ENCODE assay signal across 19 cellular contexts in the genomic region with DNA sequence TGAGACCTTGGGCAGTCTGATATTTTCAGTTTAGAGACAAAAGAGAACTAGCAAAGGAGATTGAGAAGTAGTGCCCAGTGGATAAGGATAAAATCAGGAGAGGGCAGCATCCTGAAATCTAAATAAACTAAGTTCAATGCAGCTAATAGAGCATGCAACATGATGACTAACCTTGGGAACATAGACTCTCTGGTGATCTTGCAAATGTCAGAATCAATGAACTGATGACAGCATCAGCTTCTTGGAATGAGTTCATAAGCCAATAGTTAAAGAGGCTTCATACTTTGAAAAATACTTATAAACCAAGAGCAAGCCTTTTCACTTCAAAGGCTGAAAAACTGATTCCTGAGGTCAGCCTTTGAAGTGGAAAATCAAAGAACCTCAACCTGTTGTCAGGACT. TPM values are rescaled to one million over a fixed set of nuclear protein-coding genes. Genes with fewer than 3 reads are reported as not detected.
A peak's percentile ranks its signal among the peaks of the same experiment; 100 is the strongest.
DNase-seq lines count a peak whose midpoint lies in the region; ATAC-seq and TF ChIP-seq lines count a peak whose summit lies in the region.
"Had no signal": no experiment of that assay in that cellular context is flagged by ENCODE, and none has a peak within 500 bp of the region (broad histone marks: within the 10 kb centered on the region; RNA-seq: fewer than 3 reads in every experiment).

No MANE protein-coding gene starts in this region.

- H3K9me3 ChIP-seq in vagina: no peaks in the 10 kb centered on the region

- peaks cover 11% of the 10 kb centered on the region for H3K4me1 Mint-ChIP-seq in HFFc6 (ENCODE audit: low read depth)

- no peaks in the 10 kb centered on the region for H3K9me3 Mint-ChIP-seq in HFFc6
- H3K9me3 Mint-ChIP-seq: CD4-positive, alpha-beta memory T cell; H9 had no signal

- DNase-seq in BJ (ENCODE audit: low read depth): peak; percentile 4
- DNase-seq in HFFc6: peak; percentile 30
- peak; percentile 4 for DNase-seq in epithelial cell of esophagus (ENCODE audit: low read depth)
- DNase-seq in kidney epithelial cell (ENCODE audit: low read depth): peak; percentile 4
- no peak for DNase-seq in foreskin keratinocyte
- no peak for DNase-seq in NCI-H2107 treated with DMSO at 0.1 percent for 48 hours (lab: John Stamatoyannopoulos, UW; ENCODE audit: unreplicated experiment)
- no peak for DNase-seq in vagina (ENCODE audit: extremely low spot score in 2 of 2)
- DNase-seq in UCSD-AML1 (lab: John Stamatoyannopoulos, UW; ENCODE audit: unreplicated experiment): no peak
- DNase-seq: CD4-positive, alpha-beta memory T cell; DMS79 treated with DMSO at 0.1 percent for 48 hours; GF-D8; H9; KBM-7; NCI-H345; NCI-H526 treated with DMSO at 0.1 percent for 48 hours; SIG-M5 had no signal

- POLR2A ChIA-PET in BJ (lab: Charles Lee): no interaction called here

- no peak for TF ChIP-seq POLR2A in vagina (IDR thresholded peaks at IDR 0.05)

- TF ChIP-seq CTCF in BJ (IDR thresholded peaks at IDR 0.05; ENCODE audit: insufficient read depth, low read depth, low read length) (no peak), HFFc6 (IDR thresholded peaks at IDR 0.05) (no peak), epithelial cell of esophagus (IDR thresholded peaks at IDR 0.05; ENCODE audit: insufficient read depth, low read depth, low read length, missing control alignments) (no peak), kidney epithelial cell (IDR thresholded peaks at IDR 0.05; ENCODE audit: insufficient read depth, low read length, poor library complexity, severe bottlenecking) (no peak), foreskin keratinocyte (conservative IDR thresholded peaks at IDR 0.05) (no peak), vagina (IDR thresholded peaks at IDR 0.05) (no peak)

- H3K27me3 ChIP-seq in BJ (ENCODE audit: control insufficient read depth, insufficient read depth, low read length) (no peaks in the 10 kb centered on the region), kidney epithelial cell (ENCODE audit: control insufficient read depth, insufficient read depth, low read length) (no peaks in the 10 kb centered on the region), foreskin keratinocyte (no peaks in the 10 kb centered on the region), vagina (no peaks in the 10 kb centered on the region)

- no peak overlapping the region for H3K4me3 Mint-ChIP-seq in HFFc6
- H3K4me3 Mint-ChIP-seq: B cell; CD4-positive, alpha-beta memory T cell; H9 had no signal

- CTCF ChIA-PET in BJ (lab: Yijun Ruan, JAX): no interaction called here

- H3K36me3 ChIP-seq in BJ (ENCODE audit: control insufficient read depth, insufficient read depth, low read length) (no peaks in the 10 kb centered on the region), kidney epithelial cell (ENCODE audit: control insufficient read depth, insufficient read depth, low read length) (no peaks in the 10 kb centered on the region), vagina (peaks cover 0 to 4% of the 10 kb centered on the region in 2 donors)

- no peaks in the 10 kb centered on the region for H3K4me1 ChIP-seq in foreskin keratinocyte
- no peaks in the 10 kb centered on the region for H3K4me1 ChIP-seq in vagina

- H3K4me3 ChIP-seq in BJ (ENCODE audit: low read depth, low read length) (no peak overlapping the region), epithelial cell of esophagus (ENCODE audit: low read length) (no peak overlapping the region), kidney epithelial cell (ENCODE audit: low read depth, low read length) (no peak overlapping the region), vagina (no peak overlapping the region)

- H3K27ac ChIP-seq in foreskin keratinocyte (no peak overlapping the region), vagina (no peak overlapping the region)
- H3K27ac ChIP-seq: HL-60 had no signal

- no peak overlapping the region for H3K27ac Mint-ChIP-seq in HFFc6
- H3K27ac Mint-ChIP-seq: B cell, H9 had no signal

- intact Hi-C loops in vagina (cut with DNase I): no loop called here

- H3K27me3 Mint-ChIP-seq in HFFc6 (ENCODE audit: insufficient read depth): no peaks in the 10 kb centered on the region
- H3K27me3 Mint-ChIP-seq: B cell; CD4-positive, alpha-beta memory T cell had no signal

- no peak for ATAC-seq in foreskin keratinocyte

- H3K36me3 Mint-ChIP-seq in HFFc6 (ENCODE audit: low read depth): peaks cover 7% of the 10 kb centered on the region; the same call in 1 of the 2 replicates

RNA-seq across cellular contexts. Expression of a gene that starts 8.2 kb away (rescaled TPM):
- polyA plus RNA-seq in BJ (2011; rRNA removed): 0.33 and 0.48 TPM in 2 replicates
- polyA minus RNA-seq in BJ (2011; rRNA and poly(A)+ RNA removed): 7.5 and 9.2 TPM in 2 replicates
- total RNA-seq in HFFc6 (2021; fragmentation: NEBNext Ultra II Directional; extraction: Animal tissue kit (Norgen Biotek cat#: 25700)): under 1 TPM; 0.28 to 0.97 (median 0.52) TPM
- 1.6 TPM in 1 of 2 replicates, not detected in the other for total RNA-seq in kidney epithelial cell
- total RNA-seq in foreskin keratinocyte: 0.49 and 0.61 TPM in 2 replicates
- not detected in 2 replicates for polyA plus RNA-seq in foreskin keratinocyte
- 6.4 TPM for total RNA-seq in vagina
- polyA plus RNA-seq: CD4-positive, alpha-beta memory T cell had no signal

RNA-seq across cellular contexts. Expression of a gene that starts 16.1 kb away (rescaled TPM):
- polyA plus RNA-seq in BJ (2011; rRNA removed): 0.29 and 0.64 TPM in 2 replicates
- polyA minus RNA-seq in BJ (2011; rRNA and poly(A)+ RNA removed): 1.9 and 2.4 TPM in 2 replicates
- under 1 TPM; 0.18 to 0.47 (median 0.31) TPM for total RNA-seq in HFFc6 (2021; fragmentation: NEBNext Ultra II Directional; extraction: Animal tissue kit (Norgen Biotek cat#: 25700))
- 0.41 and 1.0 TPM in 2 replicates for total RNA-seq in kidney epithelial cell
- 0.21 and 0.44 TPM in 2 replicates for total RNA-seq in foreskin keratinocyte
- polyA plus RNA-seq in foreskin keratinocyte: 0.08 TPM in 1 of 2 replicates, not detected in the other
- 4.7 TPM for total RNA-seq in vagina

RNA-seq across cellular contexts. Expression of a gene that starts 17.0 kb away (rescaled TPM):
- polyA plus RNA-seq in BJ (2011; rRNA removed) (0.29 and 0.55 TPM in 2 replicates), foreskin keratinocyte (not detected in 2 replicates)
- polyA minus RNA-seq in BJ (2011; rRNA and poly(A)+ RNA removed): 3.5 and 5.9 TPM in 2 replicates
- total RNA-seq in HFFc6 (2021; fragmentation: NEBNext Ultra II Directional; extraction: Animal tissue kit (Norgen Biotek cat#: 25700)): 1 to 10 TPM in 1 of 6 experiments, under 1 TPM in 5; 0.43 to 1.2 (median 0.63) TPM
- total RNA-seq in kidney epithelial cell (0.84 and 2.6 TPM in 2 replicates), foreskin keratinocyte (0.61 and 0.74 TPM in 2 replicates), vagina (3.2 TPM)
- polyA plus RNA-seq: CD4-positive, alpha-beta memory T cell had no signal

RNA-seq across cellular contexts. Expression of a gene that starts 27.5 kb away (rescaled TPM):
- polyA plus RNA-seq in BJ (2011; rRNA removed): 0.12 TPM in 1 of 2 replicates, not detected in the other
- 2.7 and 3.1 TPM in 2 replicates for polyA minus RNA-seq in BJ (2011; rRNA and poly(A)+ RNA removed)
- under 1 TPM in 4 of 6 experiments, not detected in 2; 0.19 to 0.32 (median 0.22) TPM for total RNA-seq in HFFc6 (2021; fragmentation: NEBNext Ultra II Directional; extraction: Animal tissue kit (Norgen Biotek cat#: 25700))
- 0.41 and 0.96 TPM in 2 replicates for total RNA-seq in kidney epithelial cell
- 0.11 and 0.31 TPM in 2 replicates for total RNA-seq in foreskin keratinocyte
- polyA plus RNA-seq in foreskin keratinocyte: not detected in 2 replicates
- total RNA-seq in vagina: 2.9 TPM
- polyA plus RNA-seq: CD4-positive, alpha-beta memory T cell had no signal

RNA-seq across cellular contexts. Expression of a gene that starts 47.9 kb away (rescaled TPM):
- 0.09 and 0.11 TPM in 2 replicates for polyA plus RNA-seq in BJ (2011; rRNA removed)
- 1.5 and 1.9 TPM in 2 replicates for polyA minus RNA-seq in BJ (2011; rRNA and poly(A)+ RNA removed)
- total RNA-seq in HFFc6 (2021; fragmentation: NEBNext Ultra II Directional; extraction: Animal tissue kit (Norgen Biotek cat#: 25700)): under 1 TPM in 3 of 6 experiments, not detected in 3; 0.22 to 0.48 (median 0.35) TPM
- total RNA-seq in kidney epithelial cell: 0.33 and 0.41 TPM in 2 replicates
- total RNA-seq in foreskin keratinocyte: 0.11 and 0.24 TPM in 2 replicates
- not detected in 2 replicates for polyA plus RNA-seq in foreskin keratinocyte
- total RNA-seq in vagina: 2.0 TPM
- total RNA-seq: RPMI7951 had no signal

Comparison
In these comparisons a context has a peak if more than half of its experiments do, and no peak if none do; other contexts are left out.
1. DNase-seq: peak in BJ (single experiment), HFFc6 (single experiment), epithelial cell of esophagus (single experiment) and kidney epithelial cell (single experiment); none in foreskin keratinocyte (0 of 2), NCI-H2107 treated with DMSO at 0.1 percent for 48 hours (single experiment), vagina (0 of 2) and UCSD-AML1 (single experiment).